In the genomic region with DNA sequence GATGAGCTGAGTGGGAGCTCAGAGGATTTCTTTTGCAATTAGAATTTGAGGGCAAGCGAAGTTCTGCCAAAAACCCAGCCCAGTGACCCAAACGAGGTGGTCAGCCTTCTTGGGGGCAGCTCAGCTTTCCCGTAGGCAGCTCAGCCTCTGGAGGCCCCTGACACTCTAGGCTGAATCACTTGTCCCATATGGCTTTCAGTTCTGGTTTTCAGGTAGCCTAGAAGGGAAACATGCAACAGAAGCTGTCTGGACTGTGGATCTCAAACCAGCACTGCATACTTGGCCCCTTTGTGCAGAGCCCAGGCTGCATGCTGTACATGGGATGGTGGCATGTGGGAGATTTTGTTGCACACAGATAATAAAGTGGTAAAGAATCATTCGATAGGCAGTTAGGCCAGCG, we compare ENCODE assay signal across 37 cellular contexts.
"Had no signal": no experiment of that assay in that cellular context is flagged by ENCODE, and none has a peak within 500 bp of the region (broad histone marks: within the 10 kb centered on the region; RNA-seq: fewer than 3 reads in every experiment).

No MANE protein-coding gene starts in this region.

- ATAC-seq: activated naive CD4-positive, alpha-beta T cell treated with anti-CD3 and anti-CD28 coated beads, Interleukin-2, amount 50 U/mL, for 72 hours; activated naive CD8-positive, alpha-beta T cell treated with anti-CD3 and anti-CD28 coated beads, Interleukin-2, amount 50 U/mL, for 24 hours; activated T-cell treated with anti-CD3 and anti-CD28 coated beads, Interleukin-2, amount 50 U/mL, for 4 hours; activated T-cell treated with anti-CD3 and anti-CD28 coated beads, Interleukin-2, amount 50 U/mL, for 72 hours; activated T-helper 17 cell treated with anti-CD3 and anti-CD28 coated beads, Interleukin-2, amount 50 U/mL, for 72 hours; body of pancreas had no signal

- H3K9me3 ChIP-seq: adrenal gland, ascending aorta, body of pancreas, breast epithelium had no signal

- H3K27me3 Mint-ChIP-seq: activated naive CD4-positive, alpha-beta T cell treated with anti-CD3 and anti-CD28 coated beads, Interleukin-2, amount 10 ng/mL, durations not matched to agents 7 days and 5 days; activated naive CD4-positive, alpha-beta T cell treated with anti-CD3 and anti-CD28 coated beads, Interleukin-2, amount 50 U/mL, for 24 hours; activated naive CD8-positive, alpha-beta T cell; activated naive CD8-positive, alpha-beta T cell treated with anti-CD3 and anti-CD28 coated beads for 36 hours; activated naive CD8-positive, alpha-beta T cell treated with anti-CD3 and anti-CD28 coated beads, Interleukin-2, amount 10 ng/mL, durations not matched to agents 7 days and 5 days; activated naive CD8-positive, alpha-beta T cell treated with anti-CD3 and anti-CD28 coated beads, Interleukin-2, amount 50 U/mL, for 24 hours; activated T-cell treated with anti-CD3 and anti-CD28 coated beads, Interleukin-2, amount 50 U/mL, for 24 hours; activated T-helper 17 cell treated with anti-CD3 and anti-CD28 coated beads, Interleukin-2, amount 50 U/mL, for 72 hours; brain; central memory CD8-positive, alpha-beta T cell had no signal

- H3K4me1 Mint-ChIP-seq: activated naive CD4-positive, alpha-beta T cell treated with anti-CD3 and anti-CD28 coated beads, Interleukin-2, amount 10 ng/mL, durations not matched to agents 7 days and 5 days; activated naive CD4-positive, alpha-beta T cell treated with anti-CD3 and anti-CD28 coated beads, Interleukin-2, amount 50 U/mL, for 24 hours; activated naive CD8-positive, alpha-beta T cell treated with anti-CD3 and anti-CD28 coated beads for 36 hours; activated naive CD8-positive, alpha-beta T cell treated with anti-CD3 and anti-CD28 coated beads, Interleukin-2, amount 10 ng/mL, durations not matched to agents 7 days and 5 days; activated naive CD8-positive, alpha-beta T cell treated with anti-CD3 and anti-CD28 coated beads, Interleukin-2, amount 50 U/mL, for 24 hours; activated T-helper 17 cell treated with anti-CD3 and anti-CD28 coated beads, Interleukin-2, amount 50 U/mL, for 72 hours; brain; central memory CD8-positive, alpha-beta T cell had no signal

- H3K27me3 ChIP-seq: adrenal gland, ascending aorta, body of pancreas, brain microvascular endothelial cell, breast epithelium, cardiac muscle cell had no signal

- H3K27ac ChIP-seq: adrenal gland, ascending aorta, body of pancreas, brain microvascular endothelial cell, breast epithelium, cardiac muscle cell had no signal

- H3K27ac Mint-ChIP-seq: activated naive CD4-positive, alpha-beta T cell treated with anti-CD3 and anti-CD28 coated beads for 36 hours; activated naive CD4-positive, alpha-beta T cell treated with anti-CD3 and anti-CD28 coated beads, Interleukin-2, amount 10 ng/mL, durations not matched to agents 7 days and 5 days; activated naive CD4-positive, alpha-beta T cell treated with anti-CD3 and anti-CD28 coated beads, Interleukin-2, amount 50 U/mL, for 24 hours; activated naive CD4-positive, alpha-beta T cell treated with anti-CD3 and anti-CD28 coated beads, Interleukin-2, amount 50 U/mL, for 72 hours; activated naive CD8-positive, alpha-beta T cell; activated naive CD8-positive, alpha-beta T cell treated with anti-CD3 and anti-CD28 coated beads for 36 hours; activated naive CD8-positive, alpha-beta T cell treated with anti-CD3 and anti-CD28 coated beads, Interleukin-2, amount 10 ng/mL, durations not matched to agents 7 days and 5 days; activated naive CD8-positive, alpha-beta T cell treated with anti-CD3 and anti-CD28 coated beads, Interleukin-2, amount 50 U/mL, for 24 hours; activated T-cell treated with anti-CD3 and anti-CD28 coated beads, Interleukin-2, amount 50 U/mL, for 24 hours; activated T-cell treated with anti-CD3 and anti-CD28 coated beads, Interleukin-2, amount 50 U/mL, for 72 hours; activated T-helper 1 cell treated with anti-CD3 and anti-CD28 coated beads, Interleukin-12 subunit alpha, Interleukin-12 subunit beta, Interleukin-2, Interleukin-4 antibody, amounts not matched to agents 30 ng/mL and 10 ng/mL and 1 ng/mL, durations not matched to agents 14 hours and 24 hours and 36 hours; activated T-helper 17 cell treated with anti-CD3 and anti-CD28 coated beads, Interleukin-2, amount 50 U/mL, for 72 hours; activated T-helper 2 cell treated with anti-CD3 and anti-CD28 coated beads, Interferon-gamma antibody, Interleukin-2, Interleukin-4, amounts not matched to agents 10 μg/mL and 5 μg/mL and 100 μg/mL, durations not matched to agents 14 hours and 24 hours and 36 hours; brain had no signal

- H3K9me3 Mint-ChIP-seq: activated naive CD4-positive, alpha-beta T cell treated with anti-CD3 and anti-CD28 coated beads, Interleukin-2, amount 50 U/mL, for 24 hours had no signal

- H3K36me3 Mint-ChIP-seq: activated naive CD4-positive, alpha-beta T cell treated with anti-CD3 and anti-CD28 coated beads, Interleukin-2, amount 10 ng/mL, durations not matched to agents 7 days and 5 days; activated naive CD4-positive, alpha-beta T cell treated with anti-CD3 and anti-CD28 coated beads, Interleukin-2, amount 50 U/mL, for 24 hours; activated naive CD4-positive, alpha-beta T cell treated with anti-CD3 and anti-CD28 coated beads, Interleukin-2, amount 50 U/mL, for 72 hours; activated naive CD8-positive, alpha-beta T cell; activated naive CD8-positive, alpha-beta T cell treated with anti-CD3 and anti-CD28 coated beads for 36 hours; activated naive CD8-positive, alpha-beta T cell treated with anti-CD3 and anti-CD28 coated beads, Interleukin-2, amount 10 ng/mL, durations not matched to agents 7 days and 5 days; brain had no signal

- H3K36me3 ChIP-seq: adrenal gland, ascending aorta, brain microvascular endothelial cell, breast epithelium, cardiac muscle cell had no signal

- H3K4me1 ChIP-seq: adrenal gland, ascending aorta, body of pancreas, breast epithelium had no signal

- H3K4me3 ChIP-seq: adrenal gland, ascending aorta, body of pancreas, breast epithelium, cardiac muscle cell had no signal

- H3K4me3 Mint-ChIP-seq: activated naive CD4-positive, alpha-beta T cell treated with anti-CD3 and anti-CD28 coated beads for 36 hours; activated naive CD4-positive, alpha-beta T cell treated with anti-CD3 and anti-CD28 coated beads, Interleukin-2, amount 10 ng/mL, durations not matched to agents 7 days and 5 days; activated naive CD4-positive, alpha-beta T cell treated with anti-CD3 and anti-CD28 coated beads, Interleukin-2, amount 50 U/mL, for 24 hours; activated naive CD8-positive, alpha-beta T cell; activated naive CD8-positive, alpha-beta T cell treated with anti-CD3 and anti-CD28 coated beads for 36 hours; activated naive CD8-positive, alpha-beta T cell treated with anti-CD3 and anti-CD28 coated beads, Interleukin-2, amount 10 ng/mL, durations not matched to agents 7 days and 5 days; activated naive CD8-positive, alpha-beta T cell treated with anti-CD3 and anti-CD28 coated beads, Interleukin-2, amount 50 U/mL, for 24 hours; activated T-cell treated with anti-CD3 and anti-CD28 coated beads, Interleukin-2, amount 50 U/mL, for 24 hours; activated T-cell treated with anti-CD3 and anti-CD28 coated beads, Interleukin-2, amount 50 U/mL, for 4 hours; activated T-cell treated with anti-CD3 and anti-CD28 coated beads, Interleukin-2, amount 50 U/mL, for 72 hours; activated T-helper 1 cell treated with anti-CD3 and anti-CD28 coated beads, Interleukin-12 subunit alpha, Interleukin-12 subunit beta, Interleukin-2, Interleukin-4 antibody, amounts not matched to agents 30 ng/mL and 10 ng/mL and 1 ng/mL, durations not matched to agents 14 hours and 24 hours and 36 hours; activated T-helper 17 cell treated with anti-CD3 and anti-CD28 coated beads, Interleukin-2, amount 50 U/mL, for 72 hours; brain; central memory CD8-positive, alpha-beta T cell had no signal

- DNase-seq: activated effector memory CD4-positive, alpha-beta T cell treated with anti-CD3 and anti-CD28 coated beads, Interleukin-2, amount 50 U/mL, for 16 hours; activated effector memory CD4-positive, alpha-beta T cell treated with Interleukin-2 at 50 U/mL for 16 hours; activated gamma-delta T cell; activated gamma-delta T cell treated with Interleukin-2 at 50 U/mL for 16 hours; activated naive CD4-positive, alpha-beta T cell; activated naive CD4-positive, alpha-beta T cell treated with anti-CD3 and anti-CD28 coated beads for 36 hours; activated naive CD4-positive, alpha-beta T cell treated with anti-CD3 and anti-CD28 coated beads, Interleukin-2, amount 10 ng/mL, durations not matched to agents 7 days and 5 days; activated naive CD4-positive, alpha-beta T cell treated with anti-CD3 and anti-CD28 coated beads, Interleukin-2, amount 50 U/mL, for 16 hours; activated naive CD4-positive, alpha-beta T cell treated with Interleukin-2 at 50 U/mL for 16 hours; activated naive CD8-positive, alpha-beta T cell treated with anti-CD3 and anti-CD28 coated beads for 36 hours; activated naive CD8-positive, alpha-beta T cell treated with anti-CD3 and anti-CD28 coated beads, Interleukin-2, amount 10 ng/mL, durations not matched to agents 7 days and 5 days; activated naive CD8-positive, alpha-beta T cell treated with anti-CD3 and anti-CD28 coated beads, Interleukin-2, amount 50 U/mL, for 24 hours; activated T-cell treated with anti-CD3 and anti-CD28 coated beads, Interleukin-2, amount 50 U/mL, for 24 hours; activated T-cell treated with anti-CD3 and anti-CD28 coated beads, Interleukin-2, amount 50 U/mL, for 4 hours; activated T-cell treated with anti-CD3 and anti-CD28 coated beads, Interleukin-2, amount 50 U/mL, for 48 hours; activated T-cell treated with anti-CD3 and anti-CD28 coated beads, Interleukin-2, amount 50 U/mL, for 72 hours; adrenal gland; amniotic stem cell; amygdala; anterior cingulate cortex; aorta; body of pancreas; brain microvascular endothelial cell; caudate nucleus; central memory CD4-positive, alpha-beta T cell; cerebellar nuclear complex had no signal
